In the genomic region with DNA sequence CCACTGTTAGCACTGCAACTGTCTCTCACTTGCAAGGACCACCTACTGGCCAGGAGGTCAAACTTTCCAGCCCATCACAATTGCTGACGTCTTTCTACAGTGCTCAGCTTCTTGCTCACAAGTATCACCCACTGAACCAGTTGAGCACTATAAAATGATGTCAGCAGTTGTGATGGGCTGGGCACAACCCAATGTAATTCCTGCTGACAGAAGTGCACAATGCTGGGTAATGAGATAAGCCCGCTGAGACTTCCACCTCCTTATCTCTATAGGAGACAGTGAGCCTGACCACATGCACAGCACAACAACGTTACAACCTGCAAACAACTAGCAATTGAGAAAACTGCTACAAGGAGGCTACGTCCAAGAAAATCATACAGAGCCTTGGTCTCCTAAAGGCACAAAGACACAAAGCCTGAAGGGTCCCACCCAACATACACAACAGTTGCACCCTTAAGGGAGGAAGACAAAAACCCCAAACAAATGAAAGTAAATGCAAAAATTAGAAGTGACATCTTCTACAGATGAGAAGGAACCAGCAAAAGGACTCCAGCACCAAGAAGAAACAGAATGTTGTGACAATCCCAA, we compare ENCODE assay signal across 22 cellular contexts.
"Had no signal": no experiment of that assay in that cellular context is flagged by ENCODE, and none has a peak within 500 bp of the region (broad histone marks: within the 10 kb centered on the region; RNA-seq: fewer than 3 reads in every experiment).

No MANE protein-coding gene starts in this region.

- H3K27ac ChIP-seq: colonic mucosa, dorsolateral prefrontal cortex, esophagus squamous epithelium, gastrocnemius medialis, neutrophil, ovary, psoas muscle, right atrium auricular region, thyroid gland had no signal

- H3K9me3 ChIP-seq: colonic mucosa, gastrocnemius medialis, neutrophil, ovary, thyroid gland had no signal

- H3K4me3 ChIP-seq: colonic mucosa, dorsolateral prefrontal cortex, esophagus squamous epithelium, gastrocnemius medialis, ovary, psoas muscle, right atrium auricular region, thyroid gland had no signal

- ATAC-seq: activated T-cell treated with anti-CD3 and anti-CD28 coated beads, Interleukin-2, amount 50 U/mL, for 72 hours; effector memory CD8-positive, alpha-beta T cell; gastrocnemius medialis; left cardiac atrium; psoas muscle; stimulated activated naive CD8-positive, alpha-beta T cell treated with anti-CD3 and anti-CD28 coated beads, Interleukin-15, Interleukin-2, amounts not matched to agents 100 U/mL and 50 U/mL, for 24 hours had no signal

- H3K36me3 ChIP-seq: colonic mucosa, esophagus squamous epithelium, gastrocnemius medialis, neutrophil, ovary, right atrium auricular region, thyroid gland had no signal

- H3K4me1 ChIP-seq: colonic mucosa, esophagus squamous epithelium, gastrocnemius medialis, psoas muscle, right atrium auricular region, thyroid gland had no signal

- H3K27me3 ChIP-seq: colonic mucosa, esophagus squamous epithelium, gastrocnemius medialis, neutrophil, ovary, right atrium auricular region, thyroid gland had no signal

- DNase-seq: activated CD4-positive, alpha-beta memory T cell treated with anti-CD3 and anti-CD28 coated beads, Interleukin-2, amount 10 ng/mL, durations not matched to agents 7 days and 5 days; activated CD4-positive, alpha-beta T cell treated with anti-CD3 and anti-CD28 coated beads, Interleukin-2, amount 10 ng/mL, durations not matched to agents 24 days and 14 days; activated effector memory CD4-positive, alpha-beta T cell treated with Interleukin-2 at 50 U/mL for 16 hours; activated naive CD4-positive, alpha-beta T cell treated with anti-CD3 and anti-CD28 coated beads for 36 hours; activated T-cell treated with anti-CD3 and anti-CD28 coated beads, Interleukin-2, amount 50 U/mL, for 72 hours; amygdala; colonic mucosa; dorsolateral prefrontal cortex; effector memory CD8-positive, alpha-beta T cell; esophagus squamous epithelium; gastrocnemius medialis; hypothalamus; left cardiac atrium; ovary; psoas muscle; stimulated activated CD4-positive, alpha-beta T cell treated with anti-CD3 and anti-CD28 coated beads, Interleukin-12 subunit alpha, Interleukin-12 subunit beta, amount 100 ng/mL, for 4 hours; stimulated activated CD4-positive, alpha-beta T cell treated with anti-CD3 and anti-CD28 coated beads, Interleukin-4, amount 100 ng/mL, for 4 hours; stimulated activated naive CD8-positive, alpha-beta T cell treated with anti-CD3 and anti-CD28 coated beads, Interleukin-15, Interleukin-2, amounts not matched to agents 100 U/mL and 50 U/mL, for 24 hours; T-helper 9 cell; thyroid gland had no signal
